ENCODE assay signal across 8 cellular contexts in the genomic region with DNA sequence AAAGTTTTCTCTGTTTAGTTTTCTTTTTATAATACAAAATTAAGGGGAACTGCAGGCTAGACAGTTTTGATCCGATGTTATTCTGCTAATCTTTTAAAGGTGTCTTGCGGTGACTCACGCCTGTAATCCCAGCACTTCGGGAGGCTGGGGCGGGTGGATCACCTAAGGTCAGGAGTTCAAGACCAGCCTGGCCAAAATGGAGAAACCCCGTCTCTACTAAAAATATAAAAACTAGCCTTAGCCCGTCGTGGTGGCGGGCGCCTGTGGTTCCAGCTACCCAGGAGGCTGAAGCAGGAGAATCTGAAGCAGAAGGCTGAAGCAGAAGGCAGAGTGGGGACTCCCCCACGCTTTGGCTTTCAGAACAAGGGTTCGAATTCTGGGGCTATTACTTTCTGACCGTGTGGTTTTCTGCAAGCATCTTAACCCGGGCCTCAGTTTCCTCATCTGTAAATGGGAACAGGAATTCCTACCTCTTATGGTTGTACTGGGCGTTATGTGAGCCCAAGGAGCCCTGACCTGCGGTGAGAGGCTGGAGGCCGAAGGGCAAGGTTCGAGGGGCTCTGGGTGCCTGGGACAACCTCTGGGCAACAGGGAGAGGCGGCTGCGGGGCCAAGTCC. TPM values are rescaled to one million over a fixed set of nuclear protein-coding genes. Genes with fewer than 3 reads are reported as not detected.
DNase-seq lines count a peak whose midpoint lies in the region; TF ChIP-seq lines count a peak whose summit lies in the region.

No MANE protein-coding gene starts in this region.

- TF ChIP-seq CTCF in C4-2B (conservative IDR thresholded peaks at IDR 0.05) (no peak), Loucy (conservative IDR thresholded peaks at IDR 0.05; ENCODE audit: low read length) (no peak), nephron (IDR thresholded peaks at IDR 0.05; ENCODE audit: unreplicated experiment in 3 of 3) (no peak)

- H3K4me3 ChIP-seq in Loucy (ENCODE audit: low read length, poor library complexity, severe bottlenecking) = peak overlapping the region; percentile 82
- H3K4me3 ChIP-seq in effector memory CD4-positive, alpha-beta T cell (ENCODE audit: insufficient read depth, low read depth, low read length, poor library complexity, severe bottlenecking) = peak overlapping the region; percentile 79

- peak overlapping the region; percentile 87 for H3K27ac ChIP-seq in C4-2B
- peak overlapping the region; percentile 73 for H3K27ac ChIP-seq in effector memory CD4-positive, alpha-beta T cell (ENCODE audit: insufficient read depth, low read length, poor library complexity, severe bottlenecking)

- H3K27me3 Mint-ChIP-seq in nephron (ENCODE audit: low read depth) = no peaks in the 10 kb centered on the region

- no peaks in the 10 kb centered on the region for H3F3A ChIP-seq in Loucy (ENCODE audit: low read depth)

- H3K79me2 ChIP-seq in Loucy (ENCODE audit: insufficient read depth, low read length) = peaks cover 26% of the 10 kb centered on the region; the same call in 1 of the 2 replicates

- no peaks in the 10 kb centered on the region for H3K36me3 Mint-ChIP-seq in nephron (ENCODE audit: low read depth)

- H3K27me3 ChIP-seq in Loucy (ENCODE audit: insufficient read depth, low read length, poor library complexity, severe bottlenecking) = no peaks in the 10 kb centered on the region
- no peaks in the 10 kb centered on the region for H3K27me3 ChIP-seq in effector memory CD4-positive, alpha-beta T cell (replicated peaks; ENCODE audit: control insufficient read depth, insufficient read depth, low read length, poor library complexity, severe bottlenecking)

- no peaks in the 10 kb centered on the region for H3K9me2 ChIP-seq in Loucy (replicated peaks; ENCODE audit: low read depth, low read length)

- no peaks in the 10 kb centered on the region for H3K9me3 ChIP-seq in Loucy (ENCODE audit: insufficient read depth, low read depth, low read length)
- no peaks in the 10 kb centered on the region for H3K9me3 ChIP-seq in effector memory CD4-positive, alpha-beta T cell (ENCODE audit: control insufficient read depth, low read length)

- peak overlapping the region; percentile 74 for H2AFZ ChIP-seq in Loucy (ENCODE audit: low read length)

- H3K9ac ChIP-seq in Loucy (ENCODE audit: low read depth, low read length, poor library complexity, severe bottlenecking) = peak overlapping the region; percentile 91

- peaks cover 21% of the 10 kb centered on the region for H3K4me1 ChIP-seq in Loucy (ENCODE audit: insufficient read depth, low read length, poor library complexity, severe bottlenecking)
- H3K4me1 ChIP-seq in effector memory CD4-positive, alpha-beta T cell (ENCODE audit: control insufficient read depth, insufficient read depth, low read length, poor library complexity, severe bottlenecking) = peaks cover 10% of the 10 kb centered on the region

- H3K9me3 Mint-ChIP-seq in nephron = peaks cover 5% of the 10 kb centered on the region

- peak overlapping the region; percentile 79 for H3K4me2 ChIP-seq in Loucy (ENCODE audit: low read depth, low read length, poor library complexity, severe bottlenecking)

- peaks cover 23% of the 10 kb centered on the region for H3K4me1 Mint-ChIP-seq in nephron

- peak overlapping the region; percentile 88 to 93 (median 90) for H3K4me3 Mint-ChIP-seq in nephron

- no peaks in the 10 kb centered on the region for H4K20me1 ChIP-seq in Loucy (ENCODE audit: insufficient read depth, low read length, poor library complexity, severe bottlenecking)

- H3K36me3 ChIP-seq in Loucy (ENCODE audit: insufficient read depth, low read length) = no peaks in the 10 kb centered on the region
- no peaks in the 10 kb centered on the region for H3K36me3 ChIP-seq in effector memory CD4-positive, alpha-beta T cell (ENCODE audit: control insufficient read depth, insufficient read depth, low read length)

- H3K27ac Mint-ChIP-seq in nephron = peak overlapping the region; percentile 94 to 99 (median 98)

- no peak for DNase-seq in effector memory CD4-positive, alpha-beta T cell
- no peak for DNase-seq in GDM1 (lab: John Stamatoyannopoulos, UW)
- DNase-seq in stimulated activated CD4-positive, alpha-beta T cell treated with anti-CD3 and anti-CD28 coated beads, Interleukin-4, amount 100 ng/mL, for 24 hours = no peak
- no peak for DNase-seq in amniotic stem cell (lab: John Stamatoyannopoulos, UW)
- DNase-seq in ureter (ENCODE audit: low spot score) = no peak

RNA-seq across cellular contexts. Expression of a gene that starts 1.2 kb away (rescaled TPM):
- 19.0 TPM for total RNA-seq in ureter

RNA-seq across cellular contexts. Expression of a gene that starts 39.8 kb away (rescaled TPM):
- total RNA-seq in ureter = 0.49 TPM
